In the genomic region with DNA sequence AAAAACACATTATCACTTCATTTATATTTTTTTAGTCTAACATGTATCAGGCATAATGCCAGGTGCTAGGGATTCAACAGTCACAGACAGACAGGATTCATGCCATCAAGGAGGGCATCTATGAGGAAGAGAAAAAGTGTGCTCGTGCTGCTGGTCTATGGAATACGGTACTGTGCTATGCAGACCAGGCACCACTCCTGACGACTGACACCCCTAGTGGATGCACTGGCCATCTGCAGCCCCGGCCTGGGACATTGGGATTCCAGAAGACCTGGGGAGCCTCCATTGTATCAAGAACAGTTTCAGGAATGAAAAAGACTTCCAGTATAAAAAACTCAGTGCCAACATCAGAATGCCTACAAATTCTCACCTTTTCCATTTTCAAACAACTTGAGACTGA, we compare ENCODE assay signal across 1 cellular context.
TF ChIP-seq lines count a peak whose summit lies in the region.

No MANE protein-coding gene starts in this region.

TF ChIP-seq in HepG2, 621 proteins besides CTCF, POLR2A, EP300 and RAD21 (continued from another document):
- TF ChIP-seq, protein P1, sequence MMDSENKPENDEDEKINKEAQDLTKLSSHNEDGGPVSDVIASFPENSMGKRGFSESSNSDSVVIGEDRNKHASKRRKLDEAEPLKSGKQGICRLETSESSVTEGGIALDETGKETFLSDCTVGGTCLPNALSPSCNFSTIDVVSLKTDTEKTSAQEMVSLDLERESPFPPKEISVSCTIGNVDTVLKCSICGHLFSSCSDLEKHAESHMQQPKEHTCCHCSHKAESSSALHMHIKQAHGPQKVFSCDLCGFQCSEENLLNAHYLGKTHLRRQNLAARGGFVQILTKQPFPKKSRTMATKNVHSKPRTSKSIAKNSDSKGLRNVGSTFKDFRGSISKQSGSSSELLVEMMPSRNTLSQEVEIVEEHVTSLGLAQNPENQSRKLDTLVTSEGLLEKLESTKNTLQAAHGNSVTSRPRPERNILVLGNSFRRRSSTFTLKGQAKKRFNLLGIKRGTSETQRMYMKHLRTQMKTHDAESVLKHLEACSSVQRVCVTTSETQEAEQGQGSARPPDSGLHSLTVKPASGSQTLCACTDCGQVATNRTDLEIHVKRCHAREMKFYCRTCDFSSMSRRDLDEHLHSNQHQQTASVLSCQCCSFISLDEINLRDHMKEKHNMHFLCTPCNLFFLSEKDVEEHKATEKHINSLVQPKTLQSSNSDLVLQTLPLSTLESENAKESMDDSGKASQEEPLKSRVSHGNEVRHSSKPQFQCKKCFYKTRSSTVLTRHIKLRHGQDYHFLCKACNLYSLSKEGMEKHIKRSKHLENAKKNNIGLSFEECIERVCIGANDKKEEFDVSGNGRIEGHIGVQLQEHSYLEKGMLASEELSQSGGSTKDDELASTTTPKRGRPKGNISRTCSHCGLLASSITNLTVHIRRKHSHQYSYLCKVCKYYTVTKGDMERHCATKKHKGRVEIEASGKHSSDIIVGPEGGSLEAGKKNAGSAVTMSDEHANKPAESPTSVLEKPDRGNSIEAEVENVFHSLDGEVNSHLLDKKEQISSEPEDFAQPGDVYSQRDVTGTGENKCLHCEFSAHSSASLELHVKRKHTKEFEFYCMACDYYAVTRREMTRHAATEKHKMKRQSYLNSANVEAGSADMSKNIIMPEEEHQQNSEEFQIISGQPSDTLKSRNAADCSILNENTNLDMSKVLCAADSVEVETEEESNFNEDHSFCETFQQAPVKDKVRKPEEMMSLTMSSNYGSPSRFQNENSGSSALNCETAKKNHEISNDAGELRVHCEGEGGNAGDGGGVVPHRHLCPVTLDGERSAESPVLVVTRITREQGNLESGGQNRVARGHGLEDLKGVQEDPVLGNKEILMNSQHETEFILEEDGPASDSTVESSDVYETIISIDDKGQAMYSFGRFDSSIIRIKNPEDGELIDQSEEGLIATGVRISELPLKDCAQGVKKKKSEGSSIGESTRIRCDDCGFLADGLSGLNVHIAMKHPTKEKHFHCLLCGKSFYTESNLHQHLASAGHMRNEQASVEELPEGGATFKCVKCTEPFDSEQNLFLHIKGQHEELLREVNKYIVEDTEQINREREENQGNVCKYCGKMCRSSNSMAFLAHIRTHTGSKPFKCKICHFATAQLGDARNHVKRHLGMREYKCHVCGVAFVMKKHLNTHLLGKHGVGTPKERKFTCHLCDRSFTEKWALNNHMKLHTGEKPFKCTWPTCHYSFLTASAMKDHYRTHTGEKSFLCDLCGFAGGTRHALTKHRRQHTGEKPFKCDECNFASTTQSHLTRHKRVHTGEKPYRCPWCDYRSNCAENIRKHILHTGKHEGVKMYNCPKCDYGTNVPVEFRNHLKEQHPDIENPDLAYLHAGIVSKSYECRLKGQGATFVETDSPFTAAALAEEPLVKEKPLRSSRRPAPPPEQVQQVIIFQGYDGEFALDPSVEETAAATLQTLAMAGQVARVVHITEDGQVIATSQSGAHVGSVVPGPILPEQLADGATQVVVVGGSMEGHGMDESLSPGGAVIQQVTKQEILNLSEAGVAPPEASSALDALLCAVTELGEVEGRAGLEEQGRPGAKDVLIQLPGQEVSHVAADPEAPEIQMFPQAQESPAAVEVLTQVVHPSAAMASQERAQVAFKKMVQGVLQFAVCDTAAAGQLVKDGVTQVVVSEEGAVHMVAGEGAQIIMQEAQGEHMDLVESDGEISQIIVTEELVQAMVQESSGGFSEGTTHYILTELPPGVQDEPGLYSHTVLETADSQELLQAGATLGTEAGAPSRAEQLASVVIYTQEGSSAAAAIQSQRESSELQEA (CRISPR knock-in tag; IDR thresholded peaks at IDR 0.05; ENCODE audit: not compliant biosample characterization) = no peak
- TF ChIP-seq XRCC5 (optimal IDR thresholded peaks at IDR 0.05; ENCODE audit: low read length) (peak; percentile 89), NCOA2 (CRISPR knock-in tag; IDR thresholded peaks at IDR 0.05) (no peak), ZNF496 (CRISPR knock-in tag; IDR thresholded peaks at IDR 0.05; ENCODE audit: insufficient replicate concordance) (no peak), U2AF1 (optimal IDR thresholded peaks at IDR 0.05; ENCODE audit: low read depth, low read length) (no peak), ZNF670 (CRISPR knock-in tag; IDR thresholded peaks at IDR 0.05; ENCODE audit: borderline replicate concordance) (no peak), GZF1 (CRISPR knock-in tag; IDR thresholded peaks at IDR 0.05) (peak; percentile 100)
- TF ChIP-seq, protein P2, sequence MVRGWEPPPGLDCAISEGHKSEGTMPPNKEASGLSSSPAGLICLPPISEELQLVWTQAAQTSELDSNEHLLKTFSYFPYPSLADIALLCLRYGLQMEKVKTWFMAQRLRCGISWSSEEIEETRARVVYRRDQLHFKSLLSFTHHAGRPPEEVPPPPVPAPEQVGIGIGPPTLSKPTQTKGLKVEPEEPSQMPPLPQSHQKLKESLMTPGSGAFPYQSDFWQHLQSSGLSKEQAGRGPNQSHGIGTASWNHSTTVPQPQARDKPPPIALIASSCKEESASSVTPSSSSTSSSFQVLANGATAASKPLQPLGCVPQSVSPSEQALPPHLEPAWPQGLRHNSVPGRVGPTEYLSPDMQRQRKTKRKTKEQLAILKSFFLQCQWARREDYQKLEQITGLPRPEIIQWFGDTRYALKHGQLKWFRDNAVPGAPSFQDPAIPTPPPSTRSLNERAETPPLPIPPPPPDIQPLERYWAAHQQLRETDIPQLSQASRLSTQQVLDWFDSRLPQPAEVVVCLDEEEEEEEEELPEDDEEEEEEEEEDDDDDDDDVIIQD (CRISPR knock-in tag; IDR thresholded peaks at IDR 0.05; ENCODE audit: low read depth) = peak; percentile 65; the same call in 1 of the 2 replicates
- TF ChIP-seq, protein P3, sequence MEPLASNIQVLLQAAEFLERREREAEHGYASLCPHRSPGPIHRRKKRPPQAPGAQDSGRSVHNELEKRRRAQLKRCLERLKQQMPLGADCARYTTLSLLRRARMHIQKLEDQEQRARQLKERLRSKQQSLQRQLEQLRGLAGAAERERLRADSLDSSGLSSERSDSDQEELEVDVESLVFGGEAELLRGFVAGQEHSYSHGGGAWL (CRISPR knock-in tag; IDR thresholded peaks at IDR 0.05) = no peak
TF ChIP-seq in HepG2: peak in this region for 20.
